In genomic region chr17:43211123-43211479, GRCh38 we compare ENCODE assay signal across 10 cellular contexts. TPM values are rescaled to one million over a fixed set of nuclear protein-coding genes. Genes with fewer than 3 reads are reported as not detected.
DNase-seq lines count a peak whose midpoint lies in the region; ATAC-seq and TF ChIP-seq lines count a peak whose summit lies in the region.
"Had no signal": no experiment of that assay in that cellular context is flagged by ENCODE, and none has a peak within 500 bp of the region (broad histone marks: within the 10 kb centered on the region; RNA-seq: fewer than 3 reads in every experiment).

No MANE protein-coding gene starts in this region.

- no peaks in the 10 kb centered on the region for H3K9me3 Mint-ChIP-seq in activated CD4-positive, alpha-beta T cell treated with anti-CD3 and anti-CD28 coated beads, Interleukin-2, amount 10 ng/mL, durations not matched to agents 7 days and 5 days
- no peaks in the 10 kb centered on the region for H3K9me3 Mint-ChIP-seq in activated naive CD8-positive, alpha-beta T cell treated with anti-CD3 and anti-CD28 coated beads, Interleukin-2, amount 50 U/mL, for 24 hours
- H3K9me3 Mint-ChIP-seq in immature natural killer cell, result no peaks in the 10 kb centered on the region

- peaks cover 12% of the 10 kb centered on the region for H3K4me1 ChIP-seq in testis

- H3K9me3 ChIP-seq in testis, result no peaks in the 10 kb centered on the region

- no peaks in the 10 kb centered on the region for H3K27me3 Mint-ChIP-seq in activated CD4-positive, alpha-beta T cell treated with anti-CD3 and anti-CD28 coated beads, Interleukin-2, amount 10 ng/mL, durations not matched to agents 7 days and 5 days
- no peaks in the 10 kb centered on the region for H3K27me3 Mint-ChIP-seq in activated naive CD8-positive, alpha-beta T cell treated with anti-CD3 and anti-CD28 coated beads, Interleukin-2, amount 50 U/mL, for 24 hours
- peaks cover 0 to 2% (median 0%) of the 10 kb centered on the region in 3 donors for H3K27me3 Mint-ChIP-seq in immature natural killer cell (ENCODE audit: low read depth in 3 of 3)

- peaks cover 37% of the 10 kb centered on the region for H3K4me1 Mint-ChIP-seq in activated CD4-positive, alpha-beta T cell treated with anti-CD3 and anti-CD28 coated beads, Interleukin-2, amount 10 ng/mL, durations not matched to agents 7 days and 5 days
- peaks cover 26% of the 10 kb centered on the region for H3K4me1 Mint-ChIP-seq in activated naive CD8-positive, alpha-beta T cell treated with anti-CD3 and anti-CD28 coated beads, Interleukin-2, amount 50 U/mL, for 24 hours
- H3K4me1 Mint-ChIP-seq in immature natural killer cell, result peaks cover 34 to 47% of the 10 kb centered on the region in 2 donors

- POLR2A ChIA-PET in activated CD4-positive, alpha-beta T cell treated with anti-CD3 and anti-CD28 coated beads, Interleukin-2, amount 10 ng/mL, durations not matched to agents 7 days and 5 days (lab: Charles Lee), result interaction anchor here (2.7 kb wide), 1 partner anchor 105 kb away, joined by 17 read pairs; no protein-coding TSS in a partner anchor

- peak overlapping the region; percentile 87 for H3K27ac Mint-ChIP-seq in activated CD4-positive, alpha-beta T cell treated with anti-CD3 and anti-CD28 coated beads, Interleukin-2, amount 10 ng/mL, durations not matched to agents 7 days and 5 days
- H3K27ac Mint-ChIP-seq in activated naive CD8-positive, alpha-beta T cell treated with anti-CD3 and anti-CD28 coated beads, Interleukin-2, amount 50 U/mL, for 24 hours, result peak overlapping the region; percentile 89
- H3K27ac Mint-ChIP-seq in immature natural killer cell, result peak overlapping the region; percentile 96 to 99 (median 98)

- no peak for TF ChIP-seq POLR2A in testis (IDR thresholded peaks at IDR 0.05)

- intact Hi-C loops in testis (cut with DNase I; ENCODE audit: low total_unique reads), result no loop called here

- TF ChIP-seq CTCF in testis (IDR thresholded peaks at IDR 0.05), result no peak

- H3K4me3 ChIP-seq in testis, result peak overlapping the region; percentile 59 to 69

- no peaks in the 10 kb centered on the region for H3K36me3 ChIP-seq in testis (ENCODE audit: low read depth, missing control alignments)

- no peaks in the 10 kb centered on the region for H3K27me3 ChIP-seq in testis

- no peak for ATAC-seq in activated naive CD8-positive, alpha-beta T cell treated with anti-CD3 and anti-CD28 coated beads, Interleukin-2, amount 50 U/mL, for 24 hours
- ATAC-seq in GM18498 (IDR thresholded peaks at IDR 0.05; ENCODE audit: unreplicated experiment) (no peak), HG03097 (IDR thresholded peaks at IDR 0.05; ENCODE audit: low FRiP score, unreplicated experiment) (no peak)

- H3K4me3 Mint-ChIP-seq in activated CD4-positive, alpha-beta T cell treated with anti-CD3 and anti-CD28 coated beads, Interleukin-2, amount 10 ng/mL, durations not matched to agents 7 days and 5 days, result peak overlapping the region; percentile 95
- H3K4me3 Mint-ChIP-seq in activated naive CD8-positive, alpha-beta T cell treated with anti-CD3 and anti-CD28 coated beads, Interleukin-2, amount 50 U/mL, for 24 hours, result peak overlapping the region; percentile 92
- H3K4me3 Mint-ChIP-seq in immature natural killer cell, result peak overlapping the region; percentile 95 to 100 (median 100)

- DNase-seq in activated CD4-positive, alpha-beta T cell treated with anti-CD3 and anti-CD28 coated beads, Interleukin-2, amount 10 ng/mL, durations not matched to agents 7 days and 5 days, result no peak
- DNase-seq in activated CD4-positive, alpha-beta T cell treated with anti-CD3 and anti-CD28 coated beads, Interleukin-2, amount 50 U/mL, for 4 hours, result no peak
- DNase-seq in activated naive CD8-positive, alpha-beta T cell treated with anti-CD3 and anti-CD28 coated beads, Interleukin-2, amount 50 U/mL, for 24 hours, result no peak
- DNase-seq in immature natural killer cell (no peak), testis (no peak), HuH-7 (ENCODE audit: low spot score) (no peak)

- CTCF ChIA-PET in activated CD4-positive, alpha-beta T cell treated with anti-CD3 and anti-CD28 coated beads, Interleukin-2, amount 10 ng/mL, durations not matched to agents 7 days and 5 days (lab: Charles Lee), result interaction anchor here (0.9 to 3.1 kb wide), 4 partner anchors 11 to 273 kb away, joined by 4 to 11 read pairs (median 6); partner anchors contain the start of gene DHX8

- WGBS in testis, 2 donors, result 23 to 28% methylated on average over 2 of the region's 2 CpGs

- H3K27ac ChIP-seq in testis, result peak overlapping the region; percentile 56 to 71

- peaks cover 27% of the 10 kb centered on the region for H3K36me3 Mint-ChIP-seq in activated CD4-positive, alpha-beta T cell treated with anti-CD3 and anti-CD28 coated beads, Interleukin-2, amount 10 ng/mL, durations not matched to agents 7 days and 5 days (ENCODE audit: low read depth)
- H3K36me3 Mint-ChIP-seq in activated naive CD8-positive, alpha-beta T cell treated with anti-CD3 and anti-CD28 coated beads, Interleukin-2, amount 50 U/mL, for 24 hours (ENCODE audit: low read depth), result peaks cover 16% of the 10 kb centered on the region
- peaks cover 8 to 23% (median 9%) of the 10 kb centered on the region in 3 donors for H3K36me3 Mint-ChIP-seq in immature natural killer cell

RNA-seq across cellular contexts. Expression of gene TMEM106A, which starts 0.6 kb away (rescaled TPM):
- total RNA-seq in activated CD4-positive, alpha-beta T cell treated with anti-CD3 and anti-CD28 coated beads, Interleukin-2, amount 10 ng/mL, durations not matched to agents 7 days and 5 days, result 10 to 100 TPM; 11.7 to 11.8 TPM
- polyA plus RNA-seq in immature natural killer cell, result 1 to 10 TPM; 2.5 to 7.9 (median 3.5) TPM
- total RNA-seq in testis, result 1 to 10 TPM; 8.4 to 8.7 TPM
- 11.8 TPM for polyA plus RNA-seq in testis (ENCODE audit: insufficient read depth, low read depth, low replicate concordance)

RNA-seq across cellular contexts. Expression of gene CCDC200, which starts 17.3 kb away (rescaled TPM):
- not detected for total RNA-seq in activated CD4-positive, alpha-beta T cell treated with anti-CD3 and anti-CD28 coated beads, Interleukin-2, amount 10 ng/mL, durations not matched to agents 7 days and 5 days
- 1 to 10 TPM in 1 of 3 donors, not detected in 2; 1.2 TPM for polyA plus RNA-seq in immature natural killer cell
- total RNA-seq in testis, result 100 to 1,000 TPM in 1 of 2 donors, 10 to 100 TPM in 1; 22.6 to 147 TPM
- polyA plus RNA-seq in testis (ENCODE audit: insufficient read depth, low read depth, low replicate concordance), result 91.1 TPM
- total RNA-seq: HT1080 had no signal

RNA-seq across cellular contexts. Expression of gene RNU2-1, which starts 22.7 kb away (rescaled TPM):
- 1,000 to 10,000 TPM; 5,823 to 8,052 TPM for total RNA-seq in activated CD4-positive, alpha-beta T cell treated with anti-CD3 and anti-CD28 coated beads, Interleukin-2, amount 10 ng/mL, durations not matched to agents 7 days and 5 days
- polyA plus RNA-seq in immature natural killer cell (not detected), testis (ENCODE audit: insufficient read depth, low read depth, low replicate concordance) (not detected)
- total RNA-seq in testis, result not detected
- total RNA-seq: HT1080 had no signal
- polyA plus RNA-seq: adipose tissue had no signal

RNA-seq across cellular contexts. Expression of gene NBR1, which starts 40.1 kb away (rescaled TPM):
- total RNA-seq in activated CD4-positive, alpha-beta T cell treated with anti-CD3 and anti-CD28 coated beads, Interleukin-2, amount 10 ng/mL, durations not matched to agents 7 days and 5 days, result 10 to 100 TPM; 53.9 to 54.3 TPM
- 10 to 100 TPM; 59.3 to 96.7 (median 78.5) TPM for polyA plus RNA-seq in immature natural killer cell
- total RNA-seq in testis, result 100 to 1,000 TPM; 146 to 244 TPM
- polyA plus RNA-seq in testis (ENCODE audit: insufficient read depth, low read depth, low replicate concordance), result 302 TPM

Comparison
In these comparisons a context has a peak if more than half of its experiments do, and no peak if none do; other contexts are left out.
1. RNA of gene CCDC200, which starts 17.3 kb away (total RNA-seq): 22.6 to 147 TPM in testis; not detected in activated CD4-positive, alpha-beta T cell treated with anti-CD3 and anti-CD28 coated beads, Interleukin-2, amount 10 ng/mL, durations not matched to agents 7 days and 5 days; every median in the first group is over 10 times any median in the second.
2. RNA of gene RNU2-1, which starts 22.7 kb away (total RNA-seq): 5,823 to 8,052 TPM in activated CD4-positive, alpha-beta T cell treated with anti-CD3 and anti-CD28 coated beads, Interleukin-2, amount 10 ng/mL, durations not matched to agents 7 days and 5 days; not detected in testis; every median in the first group is over 1,000 times any median in the second.
3. Peak in every context shown above with its lines, with median percentiles within 50 percentile points of each other: H3K27ac Mint-ChIP-seq and H3K4me3 Mint-ChIP-seq.